ENCODE assay signal across 1 cellular context in the genomic region with DNA sequence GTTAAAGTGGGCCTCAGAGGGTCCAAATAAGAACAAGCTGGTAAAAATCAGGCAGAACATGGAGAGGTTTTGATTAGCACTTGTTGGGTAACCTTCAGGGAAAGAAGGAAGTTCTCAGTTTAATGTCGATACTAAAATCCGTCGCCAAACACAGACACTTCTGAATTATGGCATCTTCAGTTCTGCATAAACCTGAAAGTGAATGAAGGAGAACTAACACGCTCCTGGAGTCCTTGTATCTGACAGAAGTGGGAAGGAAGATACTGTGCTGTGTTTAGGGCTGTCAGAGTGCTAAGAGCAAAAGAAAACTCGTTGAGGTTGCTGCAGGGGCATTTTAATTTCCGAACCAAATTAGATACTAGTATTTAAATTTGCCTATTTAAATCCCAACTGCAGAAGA.
TF ChIP-seq lines count a peak whose summit lies in the region.

No MANE protein-coding gene starts in this region.

TF ChIP-seq in HepG2, 621 proteins besides CTCF, POLR2A, EP300 and RAD21 (continued from another document):
- no peak for TF ChIP-seq ARID4A (CRISPR knock-in tag; IDR thresholded peaks at IDR 0.05; ENCODE audit: borderline replicate concordance)
- TF ChIP-seq GMEB1 (CRISPR knock-in tag; IDR thresholded peaks at IDR 0.05; ENCODE audit: borderline replicate concordance) = no peak
- no peak for TF ChIP-seq MAFK (conservative IDR thresholded peaks at IDR 0.05 in 1 of 2, IDR thresholded peaks at IDR 0.05 in 1 of 2; ENCODE audit: low read length in 2 of 2)
- TF ChIP-seq, protein P1, sequence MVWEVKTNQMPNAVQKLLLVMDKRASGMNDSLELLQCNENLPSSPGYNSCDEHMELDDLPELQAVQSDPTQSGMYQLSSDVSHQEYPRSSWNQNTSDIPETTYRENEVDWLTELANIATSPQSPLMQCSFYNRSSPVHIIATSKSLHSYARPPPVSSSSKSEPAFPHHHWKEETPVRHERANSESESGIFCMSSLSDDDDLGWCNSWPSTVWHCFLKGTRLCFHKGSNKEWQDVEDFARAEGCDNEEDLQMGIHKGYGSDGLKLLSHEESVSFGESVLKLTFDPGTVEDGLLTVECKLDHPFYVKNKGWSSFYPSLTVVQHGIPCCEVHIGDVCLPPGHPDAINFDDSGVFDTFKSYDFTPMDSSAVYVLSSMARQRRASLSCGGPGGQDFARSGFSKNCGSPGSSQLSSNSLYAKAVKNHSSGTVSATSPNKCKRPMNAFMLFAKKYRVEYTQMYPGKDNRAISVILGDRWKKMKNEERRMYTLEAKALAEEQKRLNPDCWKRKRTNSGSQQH (CRISPR knock-in tag; IDR thresholded peaks at IDR 0.05; ENCODE audit: low read depth) = no peak
- no peak for TF ChIP-seq TCF12 (IDR thresholded peaks at IDR 0.05)
- no peak for TF ChIP-seq TCF12 (CRISPR knock-in tag; IDR thresholded peaks at IDR 0.05)
